ENCODE assay signal across 1 cellular context in the genomic region with DNA sequence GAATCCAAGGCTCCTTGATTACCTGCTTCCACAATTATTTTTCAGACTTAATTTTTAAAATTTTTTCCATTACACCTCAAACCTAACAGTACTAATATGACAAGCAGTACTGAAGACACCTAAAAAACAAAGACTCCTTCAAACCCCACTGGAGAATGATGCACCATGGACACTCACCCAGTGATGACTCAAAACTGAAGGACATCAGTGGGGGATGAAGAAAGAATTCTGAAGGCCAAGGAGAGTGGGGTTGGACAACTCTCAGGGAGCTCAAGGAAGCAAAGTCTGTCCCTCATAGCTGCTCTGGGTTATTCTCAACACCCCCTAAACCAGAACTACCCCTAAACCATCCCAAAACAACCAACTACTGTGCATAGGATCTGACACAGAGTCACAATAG.
TF ChIP-seq lines count a peak whose summit lies in the region.

No MANE protein-coding gene starts in this region.

TF ChIP-seq in endothelial cell of umbilical vein, 7 proteins besides CTCF, POLR2A, EP300 and RAD21:
- TF ChIP-seq FOS (IDR thresholded peaks at IDR 0.05; ENCODE audit: borderline replicate concordance, insufficient read depth, low read length), result peak; percentile 21
- TF ChIP-seq GATA2 (IDR thresholded peaks at IDR 0.05; ENCODE audit: insufficient read depth, insufficient read length, low read depth, low read length), result peak; percentile 6
- TF ChIP-seq POLR2AphosphoS5 (IDR thresholded peaks at IDR 0.05; ENCODE audit: insufficient read depth, low read depth, low read length), result no peak
